In the genomic region with DNA sequence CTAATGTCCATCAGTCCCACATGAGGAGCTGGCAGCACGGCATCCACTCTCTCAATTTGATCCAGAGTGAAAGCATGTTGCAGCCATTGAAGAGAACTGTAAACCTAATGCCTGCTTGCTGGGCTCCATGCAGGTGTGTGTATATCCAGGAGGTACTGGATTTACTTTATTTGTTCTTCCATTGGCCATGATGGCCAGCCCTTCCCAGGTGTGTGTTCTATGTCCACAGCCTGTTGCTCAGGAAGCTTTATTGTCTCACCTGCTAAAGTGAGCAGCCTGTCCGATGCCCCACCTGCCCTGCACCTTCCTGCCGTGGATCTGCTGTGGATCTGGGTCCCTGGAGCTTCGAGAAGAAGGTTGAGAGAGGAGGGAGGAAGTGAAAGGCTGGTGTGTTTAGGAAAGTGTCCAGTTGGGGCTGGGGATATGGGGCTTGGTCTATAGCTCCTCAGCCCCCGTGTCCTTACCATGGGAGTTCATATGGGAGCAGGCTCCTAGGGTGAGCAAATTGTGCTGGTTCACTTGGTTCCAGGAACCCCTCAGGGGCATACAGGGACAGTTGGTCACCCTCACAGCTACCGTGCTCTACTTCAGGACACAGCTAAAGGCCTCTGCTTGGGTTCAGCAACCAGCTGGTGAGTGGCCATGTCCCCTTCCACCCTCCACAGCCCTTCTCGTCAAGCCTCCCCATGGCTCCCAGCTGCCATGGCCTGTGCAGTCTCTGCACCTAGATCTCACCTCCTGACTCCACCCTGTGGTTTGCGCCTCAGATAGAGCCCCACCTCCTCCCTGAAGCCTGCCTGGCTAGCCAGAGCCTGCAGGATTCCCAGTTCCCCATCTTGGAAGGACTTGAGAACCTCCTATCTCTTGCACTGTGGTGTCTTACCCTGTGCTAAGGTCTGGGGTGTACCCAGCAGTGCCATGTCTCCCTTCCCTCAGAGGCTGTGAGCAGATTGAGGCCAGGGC, we compare ENCODE assay signal across 21 cellular contexts. TPM values are rescaled to one million over a fixed set of nuclear protein-coding genes. Genes with fewer than 3 reads are reported as not detected.
"Had no signal": no experiment of that assay in that cellular context is flagged by ENCODE, and none has a peak within 500 bp of the region (broad histone marks: within the 10 kb centered on the region; RNA-seq: fewer than 3 reads in every experiment).

No MANE protein-coding gene starts in this region.

- H3K27me3 Mint-ChIP-seq: activated T-helper 17 cell treated with anti-CD3 and anti-CD28 coated beads, Interleukin-2, amount 50 U/mL, for 72 hours; memory B cell had no signal

- H3K27ac ChIP-seq: adrenal gland, cardiac muscle cell, esophagus squamous epithelium, skin epidermis, tibial nerve, uterus had no signal

- H3K9me3 ChIP-seq: adrenal gland, uterus had no signal

- H3K36me3 ChIP-seq: adrenal gland, cardiac muscle cell, esophagus squamous epithelium, tibial nerve, uterus had no signal

- H3K27me3 ChIP-seq: adrenal gland, cardiac muscle cell, tibial nerve, uterus had no signal

- H3K4me3 ChIP-seq: adrenal gland, cardiac muscle cell, esophagus squamous epithelium, mucosa of descending colon, skin epidermis, tibial nerve, uterus had no signal

- H3K27ac Mint-ChIP-seq: activated T-helper 17 cell treated with anti-CD3 and anti-CD28 coated beads, Interleukin-2, amount 50 U/mL, for 72 hours; memory B cell; natural killer cell; T-helper 2 cell treated with Interferon-gamma antibody and Interleukin-4, amounts not matched to agents 5 μg/mL and 100 μg/mL, for 36 hours had no signal

- ATAC-seq: activated T-helper 17 cell treated with anti-CD3 and anti-CD28 coated beads, Interleukin-2, amount 50 U/mL, for 72 hours; left ventricle myocardium superior; mucosa of descending colon; natural killer cell had no signal

- FAIRE-seq: kidney had no signal

- H3K4me3 Mint-ChIP-seq: activated T-helper 17 cell treated with anti-CD3 and anti-CD28 coated beads, Interleukin-2, amount 50 U/mL, for 72 hours; memory B cell; natural killer cell; T-helper 2 cell treated with Interferon-gamma antibody and Interleukin-4, amounts not matched to agents 5 μg/mL and 100 μg/mL, for 36 hours had no signal

- H3K4me1 ChIP-seq: adrenal gland, esophagus squamous epithelium, tibial nerve, uterus had no signal

- DNase-seq: activated naive CD4-positive, alpha-beta T cell treated with Interleukin-2 at 50 U/mL for 16 hours; adrenal gland; esophagus squamous epithelium; hippocampal formation; kidney; left ventricle myocardium superior; mucosa of descending colon; natural killer cell; posterior cingulate gyrus; stimulated activated CD4-positive, alpha-beta T cell treated with anti-CD3 and anti-CD28 coated beads, Interleukin-15, amount 100 ng/mL, for 24 hours; stimulated activated CD4-positive, alpha-beta T cell treated with anti-CD3 and anti-CD28 coated beads, Interleukin-4, amount 100 ng/mL, for 1 hour; stimulated activated naive CD4-positive, alpha-beta T cell; uterus had no signal

- H3K36me3 Mint-ChIP-seq: natural killer cell had no signal

RNA-seq across cellular contexts. Expression of gene TREML2, which starts 12.7 kb away (rescaled TPM):
- total RNA-seq: cardiac muscle cell, fibroblast of villous mesenchyme, left ventricle myocardium superior, mucosa of descending colon, tibial nerve had no signal
- polyA plus RNA-seq: adrenal gland, cardiac muscle cell had no signal

RNA-seq across cellular contexts. Expression of gene TREM2, which starts 25.3 kb away (rescaled TPM):
- total RNA-seq: activated T-helper 17 cell treated with anti-CD3 and anti-CD28 coated beads, Interleukin-2, amount 50 U/mL, for 72 hours; cardiac muscle cell; fibroblast of villous mesenchyme; natural killer cell had no signal
- polyA plus RNA-seq: cardiac muscle cell had no signal

RNA-seq across cellular contexts. Expression of gene TREML1, which starts 34.1 kb away (rescaled TPM):
- total RNA-seq: activated T-helper 17 cell treated with anti-CD3 and anti-CD28 coated beads, Interleukin-2, amount 50 U/mL, for 72 hours; cardiac muscle cell; esophagus squamous epithelium; fibroblast of villous mesenchyme; left ventricle myocardium superior had no signal
- polyA plus RNA-seq: cardiac muscle cell had no signal

RNA-seq across cellular contexts. Expression of gene TREML4, which starts 39.9 kb away (rescaled TPM):
- total RNA-seq: activated T-helper 17 cell treated with anti-CD3 and anti-CD28 coated beads, Interleukin-2, amount 50 U/mL, for 72 hours; adrenal gland; cardiac muscle cell; esophagus squamous epithelium; fibroblast of villous mesenchyme; kidney; left ventricle myocardium superior; mucosa of descending colon; subcutaneous adipose tissue; tibial nerve; uterus had no signal
- polyA plus RNA-seq: adrenal gland, cardiac muscle cell had no signal
